ENCODE assay signal across 28 cellular contexts in genomic region chr4:8236920-8237195, GRCh38. TPM values are rescaled to one million over a fixed set of nuclear protein-coding genes. Genes with fewer than 3 reads are reported as not detected.
"Had no signal": no experiment of that assay in that cellular context is flagged by ENCODE, and none has a peak within 500 bp of the region (broad histone marks: within the 10 kb centered on the region; RNA-seq: fewer than 3 reads in every experiment).

No MANE protein-coding gene starts in this region.

- H3K27ac Mint-ChIP-seq: activated CD8-positive, alpha-beta T cell treated with anti-CD3 and anti-CD28 coated beads for 36 hours; activated naive CD4-positive, alpha-beta T cell treated with anti-CD3 and anti-CD28 coated beads, Interleukin-2, amount 50 U/mL, for 72 hours; activated T-cell treated with anti-CD3 and anti-CD28 coated beads, Interleukin-2, amount 50 U/mL, for 72 hours; activated T-helper 17 cell treated with anti-CD3 and anti-CD28 coated beads, Interleukin-2, amount 50 U/mL, for 72 hours had no signal

- H3K4me1 Mint-ChIP-seq: activated CD4-positive, alpha-beta T cell treated with anti-CD3 and anti-CD28 coated beads, Interleukin-2, amount 10 ng/mL, durations not matched to agents 24 days and 14 days; activated T-helper 17 cell treated with anti-CD3 and anti-CD28 coated beads, Interleukin-2, amount 50 U/mL, for 72 hours had no signal

- H3K9me3 Mint-ChIP-seq: activated CD4-positive, alpha-beta T cell treated with anti-CD3 and anti-CD28 coated beads, Interleukin-2, amount 10 ng/mL, durations not matched to agents 24 days and 14 days; activated CD8-positive, alpha-beta T cell treated with anti-CD3 and anti-CD28 coated beads for 36 hours; activated naive CD4-positive, alpha-beta T cell treated with anti-CD3 and anti-CD28 coated beads, Interleukin-2, amount 50 U/mL, for 72 hours; activated T-cell treated with anti-CD3 and anti-CD28 coated beads, Interleukin-2, amount 50 U/mL, for 72 hours; activated T-helper 17 cell treated with anti-CD3 and anti-CD28 coated beads, Interleukin-2, amount 50 U/mL, for 72 hours had no signal

- ATAC-seq: activated CD8-positive, alpha-beta T cell treated with anti-CD3 and anti-CD28 coated beads for 36 hours; activated naive CD4-positive, alpha-beta T cell treated with anti-CD3 and anti-CD28 coated beads, Interleukin-2, amount 50 U/mL, for 72 hours; activated T-cell treated with anti-CD3 and anti-CD28 coated beads, Interleukin-2, amount 50 U/mL, for 72 hours; activated T-helper 17 cell treated with anti-CD3 and anti-CD28 coated beads, Interleukin-2, amount 50 U/mL, for 72 hours; Right ventricle myocardium inferior had no signal

- H3K27me3 ChIP-seq: brain microvascular endothelial cell had no signal

- H3K36me3 Mint-ChIP-seq: activated naive CD4-positive, alpha-beta T cell treated with anti-CD3 and anti-CD28 coated beads, Interleukin-2, amount 50 U/mL, for 72 hours had no signal

- H3K4me3 Mint-ChIP-seq: activated CD4-positive, alpha-beta T cell treated with anti-CD3 and anti-CD28 coated beads, Interleukin-2, amount 10 ng/mL, durations not matched to agents 24 days and 14 days; activated CD8-positive, alpha-beta T cell treated with anti-CD3 and anti-CD28 coated beads for 36 hours; activated T-cell treated with anti-CD3 and anti-CD28 coated beads, Interleukin-2, amount 50 U/mL, for 72 hours; activated T-helper 17 cell treated with anti-CD3 and anti-CD28 coated beads, Interleukin-2, amount 50 U/mL, for 72 hours had no signal

- DNase-seq: activated CD4-positive, alpha-beta T cell treated with anti-CD3 and anti-CD28 coated beads, Interleukin-2, amount 10 ng/mL, durations not matched to agents 24 days and 14 days; activated CD4-positive, alpha-beta T cell treated with anti-CD3 and anti-CD28 coated beads, Interleukin-2, amount 50 U/mL, for 4 hours; activated CD8-positive, alpha-beta T cell treated with anti-CD3 and anti-CD28 coated beads for 36 hours; activated effector memory CD4-positive, alpha-beta T cell treated with anti-CD3 and anti-CD28 coated beads, Interleukin-2, amount 50 U/mL, for 16 hours; activated naive CD4-positive, alpha-beta T cell; activated T-cell treated with anti-CD3 and anti-CD28 coated beads, Interleukin-2, amount 50 U/mL, for 1 hour; activated T-cell treated with anti-CD3 and anti-CD28 coated beads, Interleukin-2, amount 50 U/mL, for 72 hours; amniotic stem cell; aorta; brain microvascular endothelial cell; central memory CD4-positive, alpha-beta T cell; Karpas-422; NCI-H1105; NCI-H1417 treated with DMSO at 0.1 percent for 48 hours; NCI-H1694; NCI-H2029; NCI-H345; NCI-H524 treated with DMSO at 0.1 percent for 48 hours; NK-92 treated with Interleukin-12 subunit alpha and Interleukin-12 subunit beta, amount 100 ng/mL, for 24 hours; SW 1271; T-helper 1 cell had no signal

- H3K27ac ChIP-seq: brain microvascular endothelial cell had no signal

- H3K27me3 Mint-ChIP-seq: activated CD4-positive, alpha-beta T cell treated with anti-CD3 and anti-CD28 coated beads, Interleukin-2, amount 10 ng/mL, durations not matched to agents 24 days and 14 days; activated CD8-positive, alpha-beta T cell treated with anti-CD3 and anti-CD28 coated beads for 36 hours; activated T-helper 17 cell treated with anti-CD3 and anti-CD28 coated beads, Interleukin-2, amount 50 U/mL, for 72 hours had no signal

- H3K36me3 ChIP-seq: brain microvascular endothelial cell had no signal

RNA-seq across cellular contexts. Expression of gene HTRA3, which starts 32.7 kb away (rescaled TPM):
- total RNA-seq: activated CD4-positive, alpha-beta T cell treated with anti-CD3 and anti-CD28 coated beads, Interleukin-2, amount 10 ng/mL, durations not matched to agents 24 days and 14 days; activated CD8-positive, alpha-beta memory T cell treated with anti-CD3 and anti-CD28 coated beads for 36 hours; activated naive CD4-positive, alpha-beta T cell treated with anti-CD3 and anti-CD28 coated beads, Interleukin-2, amount 50 U/mL, for 72 hours; activated T-cell treated with anti-CD3 and anti-CD28 coated beads, Interleukin-2, amount 50 U/mL, for 72 hours; activated T-helper 17 cell treated with anti-CD3 and anti-CD28 coated beads, Interleukin-2, amount 50 U/mL, for 72 hours; MCF 10A; NCI-H460; T-helper 2 cell treated with Interferon-gamma antibody and Interleukin-4, amounts not matched to agents 100 ng/mL and 5 ng/mL, for 36 hours had no signal
